In the genomic region with DNA sequence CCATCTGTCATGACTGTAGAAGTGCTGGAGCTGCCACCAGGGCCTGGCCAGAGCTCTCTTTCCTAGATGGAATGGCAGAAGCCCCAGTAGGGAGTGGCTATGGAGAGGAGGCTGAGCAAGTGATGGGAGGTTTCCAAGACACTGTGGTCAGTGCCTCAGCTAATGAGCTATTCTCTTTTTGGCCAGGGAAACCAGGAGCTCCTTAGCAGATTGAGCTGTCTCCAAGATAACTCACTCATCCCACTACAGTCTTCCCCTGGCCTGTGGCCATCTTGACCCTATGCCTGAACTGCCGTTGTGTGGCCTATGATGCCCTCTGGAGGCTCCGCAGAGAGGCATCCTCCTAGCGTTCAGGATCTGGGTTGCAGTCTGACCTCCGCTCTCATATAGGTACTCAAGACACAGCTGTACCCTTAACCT, we compare ENCODE assay signal across 9 cellular contexts.
DNase-seq lines count a peak whose midpoint lies in the region; ATAC-seq and TF ChIP-seq lines count a peak whose summit lies in the region.
"Had no signal": no experiment of that assay in that cellular context is flagged by ENCODE, and none has a peak within 500 bp of the region (broad histone marks: within the 10 kb centered on the region; RNA-seq: fewer than 3 reads in every experiment).

No MANE protein-coding gene starts in this region.

- H3K36me3 Mint-ChIP-seq in activated CD4-positive, alpha-beta T cell treated with anti-CD3 and anti-CD28 coated beads, Interleukin-2, amount 10 ng/mL, durations not matched to agents 7 days and 5 days (ENCODE audit: low read depth): peaks cover 2% of the 10 kb centered on the region

- intact Hi-C loops in upper lobe of right lung (cut with DNase I): no loop called here

- H3K27me3 ChIP-seq in WERI-Rb-1 (ENCODE audit: insufficient read depth, low read depth, severe bottlenecking) (no peaks in the 10 kb centered on the region), upper lobe of right lung (no peaks in the 10 kb centered on the region)

- H3K27ac Mint-ChIP-seq in activated CD4-positive, alpha-beta T cell treated with anti-CD3 and anti-CD28 coated beads, Interleukin-2, amount 10 ng/mL, durations not matched to agents 7 days and 5 days: no peak overlapping the region
- H3K27ac Mint-ChIP-seq: B cell had no signal

- H3K27ac ChIP-seq in WERI-Rb-1 (no peak overlapping the region; the same call in 1 of the 2 replicates), upper lobe of right lung (no peak overlapping the region)

- POLR2A ChIA-PET in activated CD4-positive, alpha-beta T cell treated with anti-CD3 and anti-CD28 coated beads, Interleukin-2, amount 10 ng/mL, durations not matched to agents 7 days and 5 days (lab: Charles Lee): no interaction called here

- DNase-seq in NCI-H1694 (lab: John Stamatoyannopoulos, UW) (peak; percentile 24), NCI-H1694 treated with DMSO at 0.1 percent for 48 hours (lab: John Stamatoyannopoulos, UW) (no peak), WERI-Rb-1 (peak; percentile 75), iPS-NIHi11 (ENCODE audit: low spot score) (peak; percentile 72), upper lobe of right lung (no peak), RPMI8226 (no peak)
- DNase-seq in activated CD4-positive, alpha-beta T cell treated with anti-CD3 and anti-CD28 coated beads, Interleukin-2, amount 10 ng/mL, durations not matched to agents 7 days and 5 days: no peak

- ATAC-seq in upper lobe of right lung: peak; percentile 51
- no peak for ATAC-seq in HG03571 (IDR thresholded peaks at IDR 0.05; ENCODE audit: unreplicated experiment)

- CTCF ChIA-PET in activated CD4-positive, alpha-beta T cell treated with anti-CD3 and anti-CD28 coated beads, Interleukin-2, amount 10 ng/mL, durations not matched to agents 7 days and 5 days (lab: Charles Lee): interaction anchor here (0.5 kb wide), 1 partner anchor 86 kb away, joined by 5 read pairs; no protein-coding TSS in a partner anchor

- H3K36me3 ChIP-seq in WERI-Rb-1 (peaks cover 46% of the 10 kb centered on the region), upper lobe of right lung (peaks cover 25% of the 10 kb centered on the region)

- TF ChIP-seq CTCF in WERI-Rb-1 (IDR thresholded peaks at IDR 0.05; ENCODE audit: low read depth, low read length) (peak; percentile 95), upper lobe of right lung (IDR thresholded peaks at IDR 0.05) (peak; percentile 20)

- H3K4me1 Mint-ChIP-seq in activated CD4-positive, alpha-beta T cell treated with anti-CD3 and anti-CD28 coated beads, Interleukin-2, amount 10 ng/mL, durations not matched to agents 7 days and 5 days: no peaks in the 10 kb centered on the region
- H3K4me1 Mint-ChIP-seq: B cell had no signal

- no peak overlapping the region for H3K4me3 Mint-ChIP-seq in activated CD4-positive, alpha-beta T cell treated with anti-CD3 and anti-CD28 coated beads, Interleukin-2, amount 10 ng/mL, durations not matched to agents 7 days and 5 days
- H3K4me3 Mint-ChIP-seq: B cell had no signal

- H3K9me3 Mint-ChIP-seq in activated CD4-positive, alpha-beta T cell treated with anti-CD3 and anti-CD28 coated beads, Interleukin-2, amount 10 ng/mL, durations not matched to agents 7 days and 5 days: no peaks in the 10 kb centered on the region

- no peaks in the 10 kb centered on the region for H3K27me3 Mint-ChIP-seq in activated CD4-positive, alpha-beta T cell treated with anti-CD3 and anti-CD28 coated beads, Interleukin-2, amount 10 ng/mL, durations not matched to agents 7 days and 5 days
- H3K27me3 Mint-ChIP-seq: B cell had no signal

- no peak overlapping the region for H3K4me3 ChIP-seq in WERI-Rb-1 (ENCODE audit: low read depth, low read length)
- H3K4me3 ChIP-seq in upper lobe of right lung: no peak overlapping the region

- H3K9me3 ChIP-seq in WERI-Rb-1 (ENCODE audit: severe bottlenecking) (no peaks in the 10 kb centered on the region), upper lobe of right lung (no peaks in the 10 kb centered on the region)

- H3K4me1 ChIP-seq in upper lobe of right lung: no peaks in the 10 kb centered on the region

Comparison
In these comparisons a context has a peak if more than half of its experiments do, and no peak if none do; other contexts are left out.
1. DNase-seq: peak in NCI-H1694 (single experiment), WERI-Rb-1 (single experiment) and iPS-NIHi11 (single experiment); none in NCI-H1694 treated with DMSO at 0.1 percent for 48 hours (single experiment), upper lobe of right lung (single experiment), RPMI8226 (single experiment) and activated CD4-positive, alpha-beta T cell treated with anti-CD3 and anti-CD28 coated beads, Interleukin-2, amount 10 ng/mL, durations not matched to agents 7 days and 5 days (single experiment).